Comparison of ENCODE assay signal across 17 cellular contexts in genomic region chr1:245572709-245573108, GRCh38.
"Had no signal": no experiment of that assay in that cellular context is flagged by ENCODE, and none has a peak within 500 bp of the region (broad histone marks: within the 10 kb centered on the region; RNA-seq: fewer than 3 reads in every experiment).

No MANE protein-coding gene starts in this region.

- H3K27ac Mint-ChIP-seq: dendritic cell treated with granulocyte-macrophage colony-stimulating factor and Interleukin-4, amounts not matched to agents 40 ng/mL and 50 ng/mL, for 4 days; effector memory CD8-positive, alpha-beta T cell; naive thymus-derived CD4-positive, alpha-beta T cell had no signal

- H3K36me3 ChIP-seq: heart right ventricle, pancreas, stomach, thoracic aorta, transverse colon had no signal

- H3K4me3 Mint-ChIP-seq: dendritic cell treated with granulocyte-macrophage colony-stimulating factor and Interleukin-4, amounts not matched to agents 40 ng/mL and 50 ng/mL, for 4 days; effector memory CD8-positive, alpha-beta T cell; naive thymus-derived CD4-positive, alpha-beta T cell had no signal

- H3K4me3 ChIP-seq: heart right ventricle, pancreas, stomach, thoracic aorta, transverse colon had no signal

- H3K27me3 ChIP-seq: pancreas, stomach, transverse colon had no signal

- H3K36me3 Mint-ChIP-seq: naive thymus-derived CD4-positive, alpha-beta T cell had no signal

- H3K9me3 ChIP-seq: heart right ventricle, pancreas, stomach, thoracic aorta, transverse colon had no signal

- H3K9me3 Mint-ChIP-seq: dendritic cell treated with granulocyte-macrophage colony-stimulating factor and Interleukin-4, amounts not matched to agents 40 ng/mL and 50 ng/mL, for 4 days; effector memory CD8-positive, alpha-beta T cell had no signal

- DNase-seq: effector memory CD8-positive, alpha-beta T cell; heart right ventricle; hypothalamus; islet precursor cell; mammary epithelial cell; naive thymus-derived CD4-positive, alpha-beta T cell; occipital lobe; right cardiac atrium; small intestine; stimulated activated CD4-positive, alpha-beta T cell treated with anti-CD3 and anti-CD28 coated beads, Interleukin-12 subunit alpha, Interleukin-12 subunit beta, amount 100 ng/mL, for 4 hours; stimulated activated naive CD4-positive, alpha-beta T cell; stomach; substantia nigra; transverse colon had no signal

- H3K27ac ChIP-seq: heart right ventricle, pancreas, stomach, thoracic aorta, transverse colon had no signal

- H3K4me1 ChIP-seq: heart right ventricle, pancreas, transverse colon had no signal
